ENCODE assay signal across 8 cellular contexts in the genomic region with DNA sequence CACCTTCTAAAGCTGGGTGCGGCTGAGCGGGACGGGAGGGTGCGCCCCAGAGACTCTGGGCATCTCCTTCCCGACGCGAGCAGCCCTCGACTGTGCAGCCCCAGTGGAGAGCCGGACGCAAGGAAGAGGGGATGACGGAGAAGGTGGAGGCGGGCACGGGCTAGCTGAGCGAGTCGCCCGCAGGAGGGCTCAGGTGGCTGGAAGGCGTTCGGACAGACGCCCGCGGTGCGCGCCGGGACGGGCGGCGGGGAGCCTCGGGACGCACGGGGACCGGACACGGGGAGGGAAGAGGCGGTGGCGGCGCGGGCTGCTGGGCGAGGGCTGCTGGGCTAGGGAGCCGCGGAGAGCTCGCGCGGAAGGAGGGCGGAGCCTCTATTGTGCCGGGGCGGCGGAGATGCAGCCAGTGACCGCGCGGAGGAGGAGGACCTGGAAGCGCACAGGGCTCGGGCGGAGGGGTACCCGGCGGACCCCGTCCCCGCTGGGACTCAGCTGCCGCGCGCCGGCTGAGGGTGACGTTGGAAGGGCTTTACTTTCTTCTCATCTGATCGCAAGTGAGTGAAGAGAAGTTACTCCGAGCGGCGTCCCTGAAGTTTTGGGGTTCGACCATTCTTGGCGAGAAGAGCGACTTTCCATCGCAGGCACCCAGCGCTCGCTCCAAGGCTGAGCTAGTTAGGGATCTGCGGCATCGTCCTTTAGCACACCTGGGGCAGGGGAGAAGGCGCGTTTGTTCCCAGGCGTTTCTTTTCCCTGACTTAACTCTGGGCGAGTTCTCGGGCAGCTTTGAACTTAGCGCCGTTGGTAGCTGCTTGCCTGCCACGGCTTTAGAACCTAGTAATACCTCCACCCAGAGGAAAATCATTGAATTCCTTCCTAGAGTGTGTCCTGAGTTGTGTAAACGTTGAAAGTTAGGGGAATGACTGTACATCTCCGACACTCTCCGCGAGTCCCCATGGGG. TPM values are rescaled to one million over a fixed set of nuclear protein-coding genes. Genes with fewer than 3 reads are reported as not detected.
DNase-seq lines count a peak whose midpoint lies in the region; ATAC-seq, FAIRE-seq and TF ChIP-seq lines count a peak whose summit lies in the region.

Gene OLFML2B, minus strand, starts transcription at position 323 of the 955 bp plus-strand sequence. CDS start 439 bp downstream, outside the sequence.

- H3K27me3 Mint-ChIP-seq in activated CD8-positive, alpha-beta T cell treated with anti-CD3 and anti-CD28 coated beads for 36 hours: peaks cover 36% of the 10 kb centered on the region

- H3K27ac Mint-ChIP-seq in activated CD8-positive, alpha-beta T cell treated with anti-CD3 and anti-CD28 coated beads for 36 hours: no peak within 1 kb of the TSS

- WGBS in H1 (ENCODE audit: extremely low coverage in 1 of 2, insufficient coverage in 1 of 2, insufficient read length in 1 of 2, insufficient replicate concordance in 2 of 2, low coverage in 1 of 2, low lambda C conversion rate in 2 of 2, missing lambda C conversion rate in 1 of 2), 2 experiments: 3% methylated on average over 77 of the region's 85 CpGs; no CpG with 5 or more reads in 1 of the 2 experiments

- peak; percentile 25 to 39; a peak in 3 of 4 replicates for TF ChIP-seq RAD21 in H1 (IDR thresholded peaks at IDR 0.05 in 1 of 2, conservative IDR thresholded peaks at IDR 0.05 in 1 of 2; ENCODE audit: low read depth in 2 of 2, low read length in 2 of 2)

- H3K4ac ChIP-seq in H1 (replicated peaks; ENCODE audit: insufficient read length, low read depth, low read length): no peak within 1 kb of the TSS

- H2BK15ac ChIP-seq in H1 (ENCODE audit: low read length): peak within 1 kb of the TSS; percentile 75; the same call in 1 of the 2 replicates

- no peak within 1 kb of the TSS for H3K14ac ChIP-seq in H1 (ENCODE audit: insufficient read length)

- H3K18ac ChIP-seq in H1 (ENCODE audit: extremely low read depth, low read length): peak within 1 kb of the TSS; percentile 83

- no peak for TF ChIP-seq CTCF in activated CD8-positive, alpha-beta T cell treated with anti-CD3 and anti-CD28 coated beads for 36 hours (IDR thresholded peaks at IDR 0.05)
- 0 out of 4 replicates have a peak, but pooled peaks of 1 of the 3 experiments have one; percentile 5 for TF ChIP-seq CTCF in H1 (IDR thresholded peaks at IDR 0.05; ENCODE audit: control extremely low read depth in 1 of 3, insufficient read depth in 1 of 3, low read depth in 1 of 3, low read length in 3 of 3)

- H3K4me1 Mint-ChIP-seq in activated CD8-positive, alpha-beta T cell treated with anti-CD3 and anti-CD28 coated beads for 36 hours (ENCODE audit: low read depth): peaks cover 6% of the 10 kb centered on the region

- no peaks in the 10 kb centered on the region for H3K36me3 Mint-ChIP-seq in activated CD8-positive, alpha-beta T cell treated with anti-CD3 and anti-CD28 coated beads for 36 hours (ENCODE audit: low read depth)

- no peak within 1 kb of the TSS for H2AK5ac ChIP-seq in H1 (ENCODE audit: low read depth, low read length)

- H2BK120ac ChIP-seq in H1 (replicated peaks; ENCODE audit: low read depth, low read length): no peak within 1 kb of the TSS

- no peaks in the 10 kb centered on the region for H3K9me3 Mint-ChIP-seq in activated CD8-positive, alpha-beta T cell treated with anti-CD3 and anti-CD28 coated beads for 36 hours

- no peaks in the 10 kb centered on the region for H3K9me3 ChIP-seq in H1 (ENCODE audit: insufficient read depth in 2 of 2, low read depth in 1 of 2, low read length in 1 of 2)

- peak within 1 kb of the TSS; percentile 45 for H4K91ac ChIP-seq in H1 (replicated peaks; ENCODE audit: insufficient read length, low read length)

- no peak for TF ChIP-seq EP300 in H1 (IDR thresholded peaks at IDR 0.05; ENCODE audit: borderline replicate concordance in 1 of 2, low read depth in 2 of 2, low read length in 2 of 2)

- H2BK20ac ChIP-seq in H1 (ENCODE audit: low read length): no peak within 1 kb of the TSS

- H3K56ac ChIP-seq in H1 (replicated peaks; ENCODE audit: insufficient read length, low read depth, low read length): no peak within 1 kb of the TSS

- H4K20me1 ChIP-seq in H1 (replicated peaks in 1 of 2; ENCODE audit: control insufficient read depth in 1 of 2, insufficient read depth in 2 of 2, low read length in 2 of 2): peaks cover 0 to 3% of the 10 kb centered on the region in 2 experiments

- intact Hi-C loops in activated CD8-positive, alpha-beta T cell treated with anti-CD3 and anti-CD28 coated beads for 36 hours (cut with micrococcal nuclease): no loop called here

- FAIRE-seq in H1 (lab: Jason Lieb, UNC): no peak

- no peaks in the 10 kb centered on the region for H3K79me2 ChIP-seq in H1 (ENCODE audit: control insufficient read depth in 1 of 2, insufficient read depth in 2 of 2, low read length in 2 of 2)

- no peaks in the 10 kb centered on the region for H3K36me3 ChIP-seq in H1 (ENCODE audit: control insufficient read depth in 2 of 4, insufficient read depth in 4 of 4, low read length in 3 of 4)

- H3K4me3 ChIP-seq in H1 (ENCODE audit: extremely low read depth in 1 of 4, insufficient read depth in 2 of 4, low read depth in 3 of 4, low read length in 4 of 4): peak within 1 kb of the TSS; percentile 59 to 81 (median 68)

- H3K4me3 Mint-ChIP-seq in activated CD8-positive, alpha-beta T cell treated with anti-CD3 and anti-CD28 coated beads for 36 hours: peak within 1 kb of the TSS; percentile 79

- ATAC-seq in HG02759 (IDR thresholded peaks at IDR 0.05; ENCODE audit: unreplicated experiment): peak; percentile 75
- ATAC-seq in activated CD8-positive, alpha-beta T cell treated with anti-CD3 and anti-CD28 coated beads for 36 hours: peak; percentile 90
- no peak for ATAC-seq in HG03378 (IDR thresholded peaks at IDR 0.05; ENCODE audit: unreplicated experiment)

- H2BK12ac ChIP-seq in H1 (ENCODE audit: low read depth, low read length): peak within 1 kb of the TSS; percentile 80; the same call in 1 of the 2 replicates

- H3K27ac ChIP-seq in H1 (ENCODE audit: low read depth, low read length): no peak within 1 kb of the TSS

- H4K8ac ChIP-seq in H1 (ENCODE audit: extremely low read depth, insufficient read depth, low read length): peak within 1 kb of the TSS; percentile 91

- no peaks in the 10 kb centered on the region for H3K79me1 ChIP-seq in H1 (ENCODE audit: low read depth, low read length)

- DNase-seq in ELF-1 (ENCODE audit: low read depth, low spot score) (peak; percentile 71), NCI-H526 (lab: John Stamatoyannopoulos, UW) (peak; percentile 69 to 95), H1 (ENCODE audit: low read depth in 1 of 2, low spot score in 2 of 2) (peak; percentile 13 to 88), lung microvascular endothelial cell (ENCODE audit: low read depth in 2 of 2) (peak; percentile 57 to 72)
- DNase-seq in activated CD8-positive, alpha-beta T cell treated with anti-CD3 and anti-CD28 coated beads for 36 hours: peak; percentile 58
- peak in 2 of 3 donors; percentile 19 to 40 for DNase-seq in stimulated activated CD4-positive, alpha-beta T cell treated with anti-CD3 and anti-CD28 coated beads, TNF-alpha, amount 100 ng/mL, for 48 hours (ENCODE audit: low read depth in 3 of 3)

- H2AFZ ChIP-seq in H1 (ENCODE audit: low read length): peak within 1 kb of the TSS; percentile 86

- peaks cover 4 to 11% (median 8%) of the 10 kb centered on the region in 4 experiments for H3K4me1 ChIP-seq in H1 (replicated peaks in 1 of 4; ENCODE audit: control insufficient read depth in 3 of 4, insufficient read depth in 4 of 4, low read length in 3 of 4)

- peak within 1 kb of the TSS; percentile 74 to 83 for H3K4me2 ChIP-seq in H1 (ENCODE audit: insufficient read depth in 1 of 2, low read depth in 2 of 2, low read length in 2 of 2)

- TF ChIP-seq POLR2A in H1 (IDR thresholded peaks at IDR 0.05; ENCODE audit: control extremely low read depth in 1 of 2, low read depth in 2 of 2, low read length in 2 of 2): peak in 1 of 2 experiments; percentile 59; a peak in 2 of 3 replicates

- peak within 1 kb of the TSS in 2 of 4 experiments; percentile 3 to 25; a peak in 4 of 7 replicates for H3K9ac ChIP-seq in H1 (replicated peaks in 1 of 4; ENCODE audit: extremely low read depth in 1 of 4, low read depth in 3 of 4, low read length in 3 of 4)

- CTCF ChIA-PET in activated CD8-positive, alpha-beta T cell treated with anti-CD3 and anti-CD28 coated beads for 36 hours (lab: Charles Lee): interaction anchor here (0.6 to 2.4 kb wide), 12 partner anchors 9 to 261 kb away, joined by 3 to 19 read pairs (median 4); no protein-coding TSS in a partner anchor
- CTCF ChIA-PET in H1 (lab: Charles Lee; ENCODE audit: partially characterized antibody): interaction anchor here (0.7 to 2.7 kb wide), 15 partner anchors 9 to 334 kb away, joined by 3 to 22 read pairs (median 5); no protein-coding TSS in a partner anchor

- peaks cover 1 to 30% (median 23%) of the 10 kb centered on the region in 4 experiments for H3K27me3 ChIP-seq in H1 (replicated peaks in 1 of 4; ENCODE audit: control insufficient read depth in 3 of 4, extremely low read depth in 1 of 4, insufficient read depth in 3 of 4, low read length in 3 of 4)

- H3K23me2 ChIP-seq in H1 (ENCODE audit: low read depth, low read length): peaks cover 10% of the 10 kb centered on the region

- no peak within 1 kb of the TSS for H3K23ac ChIP-seq in H1 (ENCODE audit: insufficient read length)

- no peak within 1 kb of the TSS; the same call in 1 of the 2 replicates for H2BK5ac ChIP-seq in H1 (ENCODE audit: low read depth, low read length)

- H4K5ac ChIP-seq in H1 (ENCODE audit: insufficient read length, low read depth, low read length): no peak within 1 kb of the TSS

- POLR2A ChIA-PET in activated CD8-positive, alpha-beta T cell treated with anti-CD3 and anti-CD28 coated beads for 36 hours (lab: Charles Lee): interaction anchor here (0.8 kb wide), 1 partner anchor 254 kb away, joined by 3 read pairs; no protein-coding TSS in a partner anchor
- POLR2A ChIA-PET in H1 (lab: Charles Lee; ENCODE audit: partially characterized antibody): interaction anchor here (0.9 to 1.8 kb wide), 5 partner anchors 10 to 109 kb away, joined by 3 to 5 read pairs (median 3); no protein-coding TSS in a partner anchor

TF ChIP-seq in H1, 55 proteins besides CTCF, POLR2A, EP300 and RAD21 (continues in another document):
- TF ChIP-seq SIX5 (IDR thresholded peaks at IDR 0.05; ENCODE audit: low read depth, low read length) (no peak), RFX5 (IDR thresholded peaks at IDR 0.05; ENCODE audit: borderline replicate concordance, low read depth, low read length) (no peak)

RNA-seq across cellular contexts. Expression of gene OLFML2B, which starts in this region (rescaled TPM):
- total RNA-seq in activated CD8-positive, alpha-beta T cell treated with anti-CD3 and anti-CD28 coated beads for 36 hours: not detected
- total RNA-seq in H1 (2021; fragmentation: NEBNext Ultra II Directional; extraction: Animal tissue kit (Norgen Biotek cat#: 25700)): 8.4 and 10.4 TPM in 2 replicates
- polyA plus RNA-seq in H1 (2011; rRNA removed): 6.5 and 7.8 TPM in 2 replicates
- 4.4 TPM for polyA plus RNA-seq in H1 (2011; cell fraction: cytosol; rRNA removed)
- polyA plus RNA-seq in H1 (2011; cell fraction: nucleus; rRNA removed): 8.2 TPM
- polyA plus RNA-seq in H1 (2012, experiment 1 of 2): 8.7 to 11.2 TPM (median 10.2 TPM) in 4 replicates
- 5.0 TPM for polyA plus RNA-seq in H1 (2012, experiment 2 of 2)
- 17.4 TPM for polyA plus RNA-seq in H1 (2013, experiment 1 of 2)
- 14.7 TPM for polyA plus RNA-seq in H1 (2013, experiment 2 of 2)
- 4.4 and 10.8 TPM in 2 replicates for polyA minus RNA-seq in H1 (2011; rRNA and poly(A)+ RNA removed)
- 4.8 TPM for polyA minus RNA-seq in H1 (2011; cell fraction: cytosol; rRNA and poly(A)+ RNA removed)
- polyA minus RNA-seq in H1 (2011; cell fraction: nucleus; rRNA and poly(A)+ RNA removed): 3.3 TPM
- 0.22 TPM in 1 of 2 replicates, not detected in the other for total RNA-seq in lung microvascular endothelial cell

Comparison
In these comparisons a context has a peak if more than half of its experiments do, and no peak if none do; other contexts are left out.
1. Peak in DNase-seq and ATAC-seq in activated CD8-positive, alpha-beta T cell treated with anti-CD3 and anti-CD28 coated beads for 36 hours; RNA of the gene not detected or under 1 TPM.
2. Peak in DNase-seq in lung microvascular endothelial cell; RNA of the gene not detected or under 1 TPM.
3. DNase-seq: peak in every context shown above with its lines; median percentile 82 in NCI-H526; 71 in ELF-1; 64 in lung microvascular endothelial cell; 58 in activated CD8-positive, alpha-beta T cell treated with anti-CD3 and anti-CD28 coated beads for 36 hours; 50 in H1; 30 in stimulated activated CD4-positive, alpha-beta T cell treated with anti-CD3 and anti-CD28 coated beads, TNF-alpha, amount 100 ng/mL, for 48 hours.